In genomic region chr20:1469925-1470571, GRCh38 we compare ENCODE assay signal across 8 cellular contexts. TPM values are rescaled to one million over a fixed set of nuclear protein-coding genes. Genes with fewer than 3 reads are reported as not detected.
A peak's percentile ranks its signal among the peaks of the same experiment; 100 is the strongest.
DNase-seq lines count a peak whose midpoint lies in the region; FAIRE-seq and TF ChIP-seq lines count a peak whose summit lies in the region.

No MANE protein-coding gene starts in this region.

- no peaks in the 10 kb centered on the region for H3K9me2 ChIP-seq in Loucy (replicated peaks; ENCODE audit: low read depth, low read length)

- H3K4me2 ChIP-seq in Loucy (ENCODE audit: low read depth, low read length, poor library complexity, severe bottlenecking), result no peak overlapping the region

- peak; percentile 23 for FAIRE-seq in urothelium cell line (lab: Jason Lieb, UNC)

- H3K9ac ChIP-seq in Loucy (ENCODE audit: low read depth, low read length, poor library complexity, severe bottlenecking), result no peak overlapping the region

- H3K27me3 ChIP-seq in Loucy (ENCODE audit: insufficient read depth, low read length, poor library complexity, severe bottlenecking) (no peaks in the 10 kb centered on the region), dorsolateral prefrontal cortex (no peaks in the 10 kb centered on the region)

- H3K79me2 ChIP-seq in Loucy (ENCODE audit: insufficient read depth, low read length), result peaks cover 14% of the 10 kb centered on the region

- no peaks in the 10 kb centered on the region for H3K9me3 ChIP-seq in Loucy (ENCODE audit: insufficient read depth, low read depth, low read length)

- intact Hi-C loops in dorsolateral prefrontal cortex (cut with DNase I), result loop anchor here (5.0 to 10.0 kb wide), 4 partner anchors 55 to 425 kb away; partner anchors contain the start of genes FKBP1A (in 1 of the 2), PSMF1 (in 1 of the 2) and SIRPA (in 1 of the 2)

- POLR2A ChIA-PET in RWPE1 (lab: Yijun Ruan, JAX; ENCODE audit: low non-redundant PET), result no interaction called here

- peaks cover 14% of the 10 kb centered on the region for H4K20me1 ChIP-seq in Loucy (ENCODE audit: insufficient read depth, low read length, poor library complexity, severe bottlenecking)

- H3K4me3 ChIP-seq in Loucy (ENCODE audit: low read length, poor library complexity, severe bottlenecking), result no peak overlapping the region
- H3K4me3 ChIP-seq in dorsolateral prefrontal cortex, result no peak overlapping the region

- H2AFZ ChIP-seq in Loucy (ENCODE audit: low read length), result no peak overlapping the region

- DNase-seq in GDM1 (lab: John Stamatoyannopoulos, UW) (peak; percentile 24), RWPE1 (ENCODE audit: low spot score) (peak; percentile 89), dorsolateral prefrontal cortex (peak in 9 of 10 donors; percentile 40 to 78 (median 66)), lung microvascular endothelial cell (ENCODE audit: low read depth in 2 of 2) (peak; percentile 92 to 97), urothelium cell line (ENCODE audit: low spot score) (peak; percentile 73)
- no peak for DNase-seq in stimulated activated naive CD4-positive, alpha-beta T cell treated with Interleukin-2 at 50 U/mL for 16 hours (lab: John Stamatoyannopoulos, UW)

- no peaks in the 10 kb centered on the region for H3K36me3 ChIP-seq in Loucy (ENCODE audit: insufficient read depth, low read length)

- TF ChIP-seq CTCF in 22Rv1 (IDR thresholded peaks at IDR 0.05), result peak; percentile 96
- TF ChIP-seq CTCF in Loucy (conservative IDR thresholded peaks at IDR 0.05; ENCODE audit: low read length), result peak; percentile 86
- TF ChIP-seq CTCF in RWPE1 (conservative IDR thresholded peaks at IDR 0.05; ENCODE audit: low read depth), result peak; percentile 92
- TF ChIP-seq CTCF in dorsolateral prefrontal cortex (IDR thresholded peaks at IDR 0.05 in 54 of 56, conservative IDR thresholded peaks at IDR 0.05 in 2 of 56; ENCODE audit: low read depth in 1 of 56, partially characterized antibody in 56 of 56), result peak in 54 of 56 donors; percentile 43 to 73 (median 62)

- H3K4me1 ChIP-seq in Loucy (ENCODE audit: insufficient read depth, low read length, poor library complexity, severe bottlenecking), result peaks cover 18% of the 10 kb centered on the region

- no peak overlapping the region for H3K27ac ChIP-seq in 22Rv1
- peak overlapping the region; percentile 85 for H3K27ac ChIP-seq in RWPE1
- H3K27ac ChIP-seq in dorsolateral prefrontal cortex, result no peak overlapping the region

- no peaks in the 10 kb centered on the region for H3F3A ChIP-seq in Loucy (ENCODE audit: low read depth)

- CTCF ChIA-PET in RWPE1 (lab: Yijun Ruan, JAX), result interaction anchor here (0.7 to 2.1 kb wide), 3 partner anchors 34 to 245 kb away, joined by 3 to 6 read pairs (median 3); no protein-coding TSS in a partner anchor

RNA-seq across cellular contexts. Expression of gene NSFL1C, which starts 3.4 kb away (rescaled TPM):
- 100 to 1,000 TPM in 86 of 120 experiments, 10 to 100 TPM in 34; 69.8 to 147 (median 107) TPM for total RNA-seq in dorsolateral prefrontal cortex
- total RNA-seq in lung microvascular endothelial cell, result 18.1 and 20.6 TPM in 2 replicates

RNA-seq across cellular contexts. Expression of gene SIRPB2, which starts 21.2 kb away (rescaled TPM):
- total RNA-seq in dorsolateral prefrontal cortex (10 to 100 TPM in 4 of 120 experiments, 1 to 10 TPM in 115, under 1 TPM in 1; 0.28 to 16.0 (median 3.5) TPM), lung microvascular endothelial cell (0.20 and 0.65 TPM in 2 replicates)
